Comparison of ENCODE assay signal across 17 cellular contexts in genomic region chr5:96329294-96329693, GRCh38.
"Had no signal": no experiment of that assay in that cellular context is flagged by ENCODE, and none has a peak within 500 bp of the region (broad histone marks: within the 10 kb centered on the region; RNA-seq: fewer than 3 reads in every experiment).

No MANE protein-coding gene starts in this region.

- H3K4me2 ChIP-seq: hepatocyte had no signal

- H3K36me3 ChIP-seq: breast epithelium, esophagus muscularis mucosa, left lung, thoracic aorta had no signal

- H3K79me2 ChIP-seq: hepatocyte had no signal

- H3K36me3 Mint-ChIP-seq: naive thymus-derived CD8-positive, alpha-beta T cell had no signal

- H3K27ac Mint-ChIP-seq: activated T-helper 17 cell treated with anti-CD3 and anti-CD28 coated beads, Interleukin-2, amount 50 U/mL, for 72 hours; naive thymus-derived CD8-positive, alpha-beta T cell had no signal

- H3K4me3 Mint-ChIP-seq: activated T-helper 17 cell treated with anti-CD3 and anti-CD28 coated beads, Interleukin-2, amount 50 U/mL, for 72 hours; naive thymus-derived CD8-positive, alpha-beta T cell had no signal

- H3K4me3 ChIP-seq: breast epithelium, esophagus muscularis mucosa, hepatocyte, left lung, thoracic aorta had no signal

- H3K4me1 ChIP-seq: breast epithelium had no signal

- H3K9me3 Mint-ChIP-seq: activated T-helper 17 cell treated with anti-CD3 and anti-CD28 coated beads, Interleukin-2, amount 50 U/mL, for 72 hours; naive thymus-derived CD8-positive, alpha-beta T cell had no signal

- H3K9me3 ChIP-seq: breast epithelium, esophagus muscularis mucosa, left lung, thoracic aorta had no signal

- H3K27ac ChIP-seq: breast epithelium, esophagus muscularis mucosa, hepatocyte, left lung had no signal

- H3K27me3 ChIP-seq: breast epithelium, esophagus muscularis mucosa, hepatocyte, left lung had no signal

- DNase-seq: activated CD4-positive, alpha-beta T cell treated with anti-CD3 and anti-CD28 coated beads for 1 hour; activated CD4-positive, alpha-beta T cell treated with anti-CD3 and anti-CD28 coated beads, Interleukin-2, amount 50 U/mL, for 4 hours; activated naive CD4-positive, alpha-beta T cell treated with Interleukin-2 at 50 U/mL for 16 hours; aorta; cerebellar nuclear complex; islet precursor cell; left lung; naive thymus-derived CD8-positive, alpha-beta T cell; nucleus accumbens; right cardiac atrium; stimulated activated CD4-positive, alpha-beta T cell treated with anti-CD3 and anti-CD28 coated beads, Interleukin-1b, Interleukin-23, amount 100 ng/mL, for 48 hours; T-helper 9 cell had no signal

- ATAC-seq: left lung; naive thymus-derived CD8-positive, alpha-beta T cell; right cardiac atrium had no signal

- H3K4me1 Mint-ChIP-seq: activated T-helper 17 cell treated with anti-CD3 and anti-CD28 coated beads, Interleukin-2, amount 50 U/mL, for 72 hours; naive thymus-derived CD8-positive, alpha-beta T cell had no signal

- H2AFZ ChIP-seq: hepatocyte had no signal
